Comparison of ENCODE assay signal across 1 cellular context in the genomic region with DNA sequence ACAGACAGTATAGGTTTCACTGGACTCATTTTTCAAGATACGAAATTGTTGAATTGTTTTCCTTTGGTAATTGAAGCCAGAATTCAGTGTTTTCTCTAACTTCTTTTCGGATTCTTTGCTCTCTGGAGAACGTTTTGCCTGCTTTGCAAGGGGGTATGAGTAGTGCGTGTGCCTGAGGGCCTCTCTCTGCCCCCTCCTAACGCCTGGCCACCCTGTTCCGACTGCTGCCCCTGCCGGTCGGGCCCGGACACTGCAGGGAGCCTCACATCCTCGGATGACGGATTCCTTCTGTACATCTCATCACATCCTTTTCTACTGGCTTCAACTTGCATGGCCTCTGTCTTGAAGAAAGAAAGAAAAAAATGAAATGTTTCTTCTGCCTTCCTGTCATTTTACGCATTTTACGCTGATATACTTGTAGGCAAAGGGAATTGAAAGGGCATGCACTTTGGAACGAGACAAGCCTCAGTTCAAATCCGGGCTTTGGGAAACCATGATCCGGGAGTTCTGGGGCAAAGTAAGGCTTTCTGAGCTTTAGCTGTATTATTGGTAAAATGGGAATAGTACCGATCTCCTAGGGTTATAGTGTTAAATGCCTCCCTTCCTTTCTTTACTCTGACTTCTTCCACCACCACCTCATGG.
TF ChIP-seq lines count a peak whose summit lies in the region.

No MANE protein-coding gene starts in this region.

TF ChIP-seq in HepG2, 621 proteins besides CTCF, POLR2A, EP300 and RAD21 (continued from another document and continues in another):
- TF ChIP-seq, protein P1, sequence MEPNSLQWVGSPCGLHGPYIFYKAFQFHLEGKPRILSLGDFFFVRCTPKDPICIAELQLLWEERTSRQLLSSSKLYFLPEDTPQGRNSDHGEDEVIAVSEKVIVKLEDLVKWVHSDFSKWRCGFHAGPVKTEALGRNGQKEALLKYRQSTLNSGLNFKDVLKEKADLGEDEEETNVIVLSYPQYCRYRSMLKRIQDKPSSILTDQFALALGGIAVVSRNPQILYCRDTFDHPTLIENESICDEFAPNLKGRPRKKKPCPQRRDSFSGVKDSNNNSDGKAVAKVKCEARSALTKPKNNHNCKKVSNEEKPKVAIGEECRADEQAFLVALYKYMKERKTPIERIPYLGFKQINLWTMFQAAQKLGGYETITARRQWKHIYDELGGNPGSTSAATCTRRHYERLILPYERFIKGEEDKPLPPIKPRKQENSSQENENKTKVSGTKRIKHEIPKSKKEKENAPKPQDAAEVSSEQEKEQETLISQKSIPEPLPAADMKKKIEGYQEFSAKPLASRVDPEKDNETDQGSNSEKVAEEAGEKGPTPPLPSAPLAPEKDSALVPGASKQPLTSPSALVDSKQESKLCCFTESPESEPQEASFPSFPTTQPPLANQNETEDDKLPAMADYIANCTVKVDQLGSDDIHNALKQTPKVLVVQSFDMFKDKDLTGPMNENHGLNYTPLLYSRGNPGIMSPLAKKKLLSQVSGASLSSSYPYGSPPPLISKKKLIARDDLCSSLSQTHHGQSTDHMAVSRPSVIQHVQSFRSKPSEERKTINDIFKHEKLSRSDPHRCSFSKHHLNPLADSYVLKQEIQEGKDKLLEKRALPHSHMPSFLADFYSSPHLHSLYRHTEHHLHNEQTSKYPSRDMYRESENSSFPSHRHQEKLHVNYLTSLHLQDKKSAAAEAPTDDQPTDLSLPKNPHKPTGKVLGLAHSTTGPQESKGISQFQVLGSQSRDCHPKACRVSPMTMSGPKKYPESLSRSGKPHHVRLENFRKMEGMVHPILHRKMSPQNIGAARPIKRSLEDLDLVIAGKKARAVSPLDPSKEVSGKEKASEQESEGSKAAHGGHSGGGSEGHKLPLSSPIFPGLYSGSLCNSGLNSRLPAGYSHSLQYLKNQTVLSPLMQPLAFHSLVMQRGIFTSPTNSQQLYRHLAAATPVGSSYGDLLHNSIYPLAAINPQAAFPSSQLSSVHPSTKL (CRISPR knock-in tag; IDR thresholded peaks at IDR 0.05) = peak; percentile 36; the same call in 1 of the 2 replicates
- TF ChIP-seq, protein P2, sequence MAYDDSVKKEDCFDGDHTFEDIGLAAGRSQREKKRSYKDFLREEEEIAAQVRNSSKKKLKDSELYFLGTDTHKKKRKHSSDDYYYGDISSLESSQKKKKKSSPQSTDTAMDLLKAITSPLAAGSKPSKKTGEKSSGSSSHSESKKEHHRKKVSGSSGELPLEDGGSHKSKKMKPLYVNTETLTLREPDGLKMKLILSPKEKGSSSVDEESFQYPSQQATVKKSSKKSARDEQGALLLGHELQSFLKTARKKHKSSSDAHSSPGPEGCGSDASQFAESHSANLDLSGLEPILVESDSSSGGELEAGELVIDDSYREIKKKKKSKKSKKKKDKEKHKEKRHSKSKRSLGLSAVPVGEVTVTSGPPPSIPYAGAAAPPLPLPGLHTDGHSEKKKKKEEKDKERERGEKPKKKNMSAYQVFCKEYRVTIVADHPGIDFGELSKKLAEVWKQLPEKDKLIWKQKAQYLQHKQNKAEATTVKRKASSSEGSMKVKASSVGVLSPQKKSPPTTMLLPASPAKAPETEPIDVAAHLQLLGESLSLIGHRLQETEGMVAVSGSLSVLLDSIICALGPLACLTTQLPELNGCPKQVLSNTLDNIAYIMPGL (CRISPR knock-in tag; IDR thresholded peaks at IDR 0.05; ENCODE audit: borderline replicate concordance in 1 of 2, low read depth in 1 of 2) = peak in 1 of 2 experiments; percentile 64; a peak in 1 of 4 replicates
- TF ChIP-seq, protein P3, sequence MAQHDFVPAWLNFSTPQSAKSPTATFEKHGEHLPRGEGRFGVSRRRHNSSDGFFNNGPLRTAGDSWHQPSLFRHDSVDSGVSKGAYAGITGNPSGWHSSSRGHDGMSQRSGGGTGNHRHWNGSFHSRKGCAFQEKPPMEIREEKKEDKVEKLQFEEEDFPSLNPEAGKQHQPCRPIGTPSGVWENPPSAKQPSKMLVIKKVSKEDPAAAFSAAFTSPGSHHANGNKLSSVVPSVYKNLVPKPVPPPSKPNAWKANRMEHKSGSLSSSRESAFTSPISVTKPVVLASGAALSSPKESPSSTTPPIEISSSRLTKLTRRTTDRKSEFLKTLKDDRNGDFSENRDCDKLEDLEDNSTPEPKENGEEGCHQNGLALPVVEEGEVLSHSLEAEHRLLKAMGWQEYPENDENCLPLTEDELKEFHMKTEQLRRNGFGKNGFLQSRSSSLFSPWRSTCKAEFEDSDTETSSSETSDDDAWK (CRISPR knock-in tag; IDR thresholded peaks at IDR 0.05) = no peak
- TF ChIP-seq MIER2 (CRISPR knock-in tag; IDR thresholded peaks at IDR 0.05) = no peak
- TF ChIP-seq, protein P4, sequence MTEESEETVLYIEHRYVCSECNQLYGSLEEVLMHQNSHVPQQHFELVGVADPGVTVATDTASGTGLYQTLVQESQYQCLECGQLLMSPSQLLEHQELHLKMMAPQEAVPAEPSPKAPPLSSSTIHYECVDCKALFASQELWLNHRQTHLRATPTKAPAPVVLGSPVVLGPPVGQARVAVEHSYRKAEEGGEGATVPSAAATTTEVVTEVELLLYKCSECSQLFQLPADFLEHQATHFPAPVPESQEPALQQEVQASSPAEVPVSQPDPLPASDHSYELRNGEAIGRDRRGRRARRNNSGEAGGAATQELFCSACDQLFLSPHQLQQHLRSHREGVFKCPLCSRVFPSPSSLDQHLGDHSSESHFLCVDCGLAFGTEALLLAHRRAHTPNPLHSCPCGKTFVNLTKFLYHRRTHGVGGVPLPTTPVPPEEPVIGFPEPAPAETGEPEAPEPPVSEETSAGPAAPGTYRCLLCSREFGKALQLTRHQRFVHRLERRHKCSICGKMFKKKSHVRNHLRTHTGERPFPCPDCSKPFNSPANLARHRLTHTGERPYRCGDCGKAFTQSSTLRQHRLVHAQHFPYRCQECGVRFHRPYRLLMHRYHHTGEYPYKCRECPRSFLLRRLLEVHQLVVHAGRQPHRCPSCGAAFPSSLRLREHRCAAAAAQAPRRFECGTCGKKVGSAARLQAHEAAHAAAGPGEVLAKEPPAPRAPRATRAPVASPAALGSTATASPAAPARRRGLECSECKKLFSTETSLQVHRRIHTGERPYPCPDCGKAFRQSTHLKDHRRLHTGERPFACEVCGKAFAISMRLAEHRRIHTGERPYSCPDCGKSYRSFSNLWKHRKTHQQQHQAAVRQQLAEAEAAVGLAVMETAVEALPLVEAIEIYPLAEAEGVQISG (CRISPR knock-in tag; IDR thresholded peaks at IDR 0.05) = peak; percentile 72
- no peak for TF ChIP-seq THYN1 (CRISPR knock-in tag; IDR thresholded peaks at IDR 0.05; ENCODE audit: borderline replicate concordance, low read depth)
- TF ChIP-seq, protein P5, sequence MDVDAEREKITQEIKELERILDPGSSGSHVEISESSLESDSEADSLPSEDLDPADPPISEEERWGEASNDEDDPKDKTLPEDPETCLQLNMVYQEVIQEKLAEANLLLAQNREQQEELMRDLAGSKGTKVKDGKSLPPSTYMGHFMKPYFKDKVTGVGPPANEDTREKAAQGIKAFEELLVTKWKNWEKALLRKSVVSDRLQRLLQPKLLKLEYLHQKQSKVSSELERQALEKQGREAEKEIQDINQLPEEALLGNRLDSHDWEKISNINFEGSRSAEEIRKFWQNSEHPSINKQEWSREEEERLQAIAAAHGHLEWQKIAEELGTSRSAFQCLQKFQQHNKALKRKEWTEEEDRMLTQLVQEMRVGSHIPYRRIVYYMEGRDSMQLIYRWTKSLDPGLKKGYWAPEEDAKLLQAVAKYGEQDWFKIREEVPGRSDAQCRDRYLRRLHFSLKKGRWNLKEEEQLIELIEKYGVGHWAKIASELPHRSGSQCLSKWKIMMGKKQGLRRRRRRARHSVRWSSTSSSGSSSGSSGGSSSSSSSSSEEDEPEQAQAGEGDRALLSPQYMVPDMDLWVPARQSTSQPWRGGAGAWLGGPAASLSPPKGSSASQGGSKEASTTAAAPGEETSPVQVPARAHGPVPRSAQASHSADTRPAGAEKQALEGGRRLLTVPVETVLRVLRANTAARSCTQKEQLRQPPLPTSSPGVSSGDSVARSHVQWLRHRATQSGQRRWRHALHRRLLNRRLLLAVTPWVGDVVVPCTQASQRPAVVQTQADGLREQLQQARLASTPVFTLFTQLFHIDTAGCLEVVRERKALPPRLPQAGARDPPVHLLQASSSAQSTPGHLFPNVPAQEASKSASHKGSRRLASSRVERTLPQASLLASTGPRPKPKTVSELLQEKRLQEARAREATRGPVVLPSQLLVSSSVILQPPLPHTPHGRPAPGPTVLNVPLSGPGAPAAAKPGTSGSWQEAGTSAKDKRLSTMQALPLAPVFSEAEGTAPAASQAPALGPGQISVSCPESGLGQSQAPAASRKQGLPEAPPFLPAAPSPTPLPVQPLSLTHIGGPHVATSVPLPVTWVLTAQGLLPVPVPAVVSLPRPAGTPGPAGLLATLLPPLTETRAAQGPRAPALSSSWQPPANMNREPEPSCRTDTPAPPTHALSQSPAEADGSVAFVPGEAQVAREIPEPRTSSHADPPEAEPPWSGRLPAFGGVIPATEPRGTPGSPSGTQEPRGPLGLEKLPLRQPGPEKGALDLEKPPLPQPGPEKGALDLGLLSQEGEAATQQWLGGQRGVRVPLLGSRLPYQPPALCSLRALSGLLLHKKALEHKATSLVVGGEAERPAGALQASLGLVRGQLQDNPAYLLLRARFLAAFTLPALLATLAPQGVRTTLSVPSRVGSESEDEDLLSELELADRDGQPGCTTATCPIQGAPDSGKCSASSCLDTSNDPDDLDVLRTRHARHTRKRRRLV (CRISPR knock-in tag; IDR thresholded peaks at IDR 0.05) = no peak
- no peak for TF ChIP-seq ZNF12 (CRISPR knock-in tag; IDR thresholded peaks at IDR 0.05)
- no peak for TF ChIP-seq PAWR (CRISPR knock-in tag; IDR thresholded peaks at IDR 0.05; ENCODE audit: borderline replicate concordance)
- TF ChIP-seq STAT5B (CRISPR knock-in tag; IDR thresholded peaks at IDR 0.05) = no peak
- TF ChIP-seq, protein P6, sequence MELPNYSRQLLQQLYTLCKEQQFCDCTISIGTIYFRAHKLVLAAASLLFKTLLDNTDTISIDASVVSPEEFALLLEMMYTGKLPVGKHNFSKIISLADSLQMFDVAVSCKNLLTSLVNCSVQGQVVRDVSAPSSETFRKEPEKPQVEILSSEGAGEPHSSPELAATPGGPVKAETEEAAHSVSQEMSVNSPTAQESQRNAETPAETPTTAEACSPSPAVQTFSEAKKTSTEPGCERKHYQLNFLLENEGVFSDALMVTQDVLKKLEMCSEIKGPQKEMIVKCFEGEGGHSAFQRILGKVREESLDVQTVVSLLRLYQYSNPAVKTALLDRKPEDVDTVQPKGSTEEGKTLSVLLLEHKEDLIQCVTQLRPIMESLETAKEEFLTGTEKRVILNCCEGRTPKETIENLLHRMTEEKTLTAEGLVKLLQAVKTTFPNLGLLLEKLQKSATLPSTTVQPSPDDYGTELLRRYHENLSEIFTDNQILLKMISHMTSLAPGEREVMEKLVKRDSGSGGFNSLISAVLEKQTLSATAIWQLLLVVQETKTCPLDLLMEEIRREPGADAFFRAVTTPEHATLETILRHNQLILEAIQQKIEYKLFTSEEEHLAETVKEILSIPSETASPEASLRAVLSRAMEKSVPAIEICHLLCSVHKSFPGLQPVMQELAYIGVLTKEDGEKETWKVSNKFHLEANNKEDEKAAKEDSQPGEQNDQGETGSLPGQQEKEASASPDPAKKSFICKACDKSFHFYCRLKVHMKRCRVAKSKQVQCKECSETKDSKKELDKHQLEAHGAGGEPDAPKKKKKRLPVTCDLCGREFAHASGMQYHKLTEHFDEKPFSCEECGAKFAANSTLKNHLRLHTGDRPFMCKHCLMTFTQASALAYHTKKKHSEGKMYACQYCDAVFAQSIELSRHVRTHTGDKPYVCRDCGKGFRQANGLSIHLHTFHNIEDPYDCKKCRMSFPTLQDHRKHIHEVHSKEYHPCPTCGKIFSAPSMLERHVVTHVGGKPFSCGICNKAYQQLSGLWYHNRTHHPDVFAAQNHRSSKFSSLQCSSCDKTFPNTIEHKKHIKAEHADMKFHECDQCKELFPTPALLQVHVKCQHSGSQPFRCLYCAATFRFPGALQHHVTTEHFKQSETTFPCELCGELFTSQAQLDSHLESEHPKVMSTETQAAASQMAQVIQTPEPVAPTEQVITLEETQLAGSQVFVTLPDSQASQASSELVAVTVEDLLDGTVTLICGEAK (IDR thresholded peaks at IDR 0.05) = no peak
- TF ChIP-seq, protein P6 (CRISPR knock-in tag; IDR thresholded peaks at IDR 0.05) = no peak
- TF ChIP-seq MXD4 (CRISPR knock-in tag; IDR thresholded peaks at IDR 0.05) = no peak
- no peak for TF ChIP-seq HNRNPH1 (optimal IDR thresholded peaks at IDR 0.05; ENCODE audit: low read depth, low read length)
- TF ChIP-seq NFE2L1 (CRISPR knock-in tag; IDR thresholded peaks at IDR 0.05; ENCODE audit: borderline replicate concordance) = no peak
- TF ChIP-seq, protein P7, sequence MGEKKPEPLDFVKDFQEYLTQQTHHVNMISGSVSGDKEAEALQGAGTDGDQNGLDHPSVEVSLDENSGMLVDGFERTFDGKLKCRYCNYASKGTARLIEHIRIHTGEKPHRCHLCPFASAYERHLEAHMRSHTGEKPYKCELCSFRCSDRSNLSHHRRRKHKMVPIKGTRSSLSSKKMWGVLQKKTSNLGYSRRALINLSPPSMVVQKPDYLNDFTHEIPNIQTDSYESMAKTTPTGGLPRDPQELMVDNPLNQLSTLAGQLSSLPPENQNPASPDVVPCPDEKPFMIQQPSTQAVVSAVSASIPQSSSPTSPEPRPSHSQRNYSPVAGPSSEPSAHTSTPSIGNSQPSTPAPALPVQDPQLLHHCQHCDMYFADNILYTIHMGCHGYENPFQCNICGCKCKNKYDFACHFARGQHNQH (CRISPR knock-in tag; IDR thresholded peaks at IDR 0.05) = no peak
- no peak for TF ChIP-seq ZNF34 (CRISPR knock-in tag; IDR thresholded peaks at IDR 0.05; ENCODE audit: borderline replicate concordance)
- TF ChIP-seq CAMTA2 (CRISPR knock-in tag; IDR thresholded peaks at IDR 0.05; ENCODE audit: borderline replicate concordance) = no peak
